11 cellular contexts compared by ENCODE assay signal in genomic region chr21:32463889-32464300, GRCh38. TPM values are rescaled to one million over a fixed set of nuclear protein-coding genes. Genes with fewer than 3 reads are reported as not detected.
DNase-seq lines count a peak whose midpoint lies in the region; ATAC-seq and TF ChIP-seq lines count a peak whose summit lies in the region.
"Had no signal": no experiment of that assay in that cellular context is flagged by ENCODE, and none has a peak within 500 bp of the region (broad histone marks: within the 10 kb centered on the region; RNA-seq: fewer than 3 reads in every experiment).

No MANE protein-coding gene starts in this region.

- H3K4me2 ChIP-seq in skeletal muscle satellite cell (ENCODE audit: low read length), result peak overlapping the region; percentile 74

- 41 to 55% (median 50%) methylated on average over 8 of the region's 8 CpGs for WGBS in adrenal gland, 4 donors

- H3K27ac ChIP-seq in adrenal gland, result peak overlapping the region in 3 of 5 donors; percentile 42 to 78 (median 71)

- H3K9me3 ChIP-seq in adrenal gland (replicated peaks in 1 of 3) (no peaks in the 10 kb centered on the region), skeletal muscle satellite cell (replicated peaks; ENCODE audit: low read length) (no peaks in the 10 kb centered on the region)

- H3K36me3 ChIP-seq in adrenal gland (replicated peaks in 1 of 2), result peaks cover 0 to 9% of the 10 kb centered on the region in 2 donors
- peaks cover 7% of the 10 kb centered on the region for H3K36me3 ChIP-seq in skeletal muscle satellite cell (ENCODE audit: insufficient read depth, low read length)

- H3K4me3 ChIP-seq in adrenal gland (no peak overlapping the region), foreskin fibroblast (ENCODE audit: low read depth in 1 of 2, low read length in 2 of 2) (peak overlapping the region in 1 of 2 donors; percentile 12), skeletal muscle satellite cell (ENCODE audit: low read length) (peak overlapping the region; percentile 50)

- H3K4me1 ChIP-seq in adrenal gland (replicated peaks in 1 of 2) (peaks cover 0 to 18% of the 10 kb centered on the region in 2 donors), skeletal muscle satellite cell (ENCODE audit: control insufficient read depth, insufficient read depth, low read length) (peaks cover 27% of the 10 kb centered on the region)

- H3K9ac ChIP-seq in skeletal muscle satellite cell (ENCODE audit: low read depth, low read length), result peak overlapping the region; percentile 81

- ATAC-seq in GM18867 (IDR thresholded peaks at IDR 0.05; ENCODE audit: unreplicated experiment), result no peak
- ATAC-seq: activated CD8-positive, alpha-beta memory T cell treated with anti-CD3 and anti-CD28 coated beads, Interleukin-2, amount 10 ng/mL, durations not matched to agents 7 days and 5 days; natural killer cell treated with Interleukin-12 subunit alpha and Interleukin-12 subunit beta and Interleukin-15 and Interleukin-18, amount 100 ng/mL, for 72 hours had no signal

- intact Hi-C loops in adrenal gland (cut with DNase I), result no loop called here

- no peak for TF ChIP-seq CTCF in adrenal gland (IDR thresholded peaks at IDR 0.05)
- no peak for TF ChIP-seq CTCF in foreskin fibroblast (IDR thresholded peaks at IDR 0.05; ENCODE audit: low read depth, low read length)

- no peaks in the 10 kb centered on the region for H3K27me3 ChIP-seq in adrenal gland
- H3K27me3 ChIP-seq in skeletal muscle satellite cell (ENCODE audit: control insufficient read depth, insufficient read depth, low read length), result no peaks in the 10 kb centered on the region

- peak; percentile 93 for DNase-seq in H4 (ENCODE audit: low spot score)
- peak in 3 of 7 donors; percentile 23 to 39 (median 27) for DNase-seq in adrenal gland
- DNase-seq in foreskin fibroblast, result peak; percentile 52 to 85
- DNase-seq in DMS153 treated with DMSO at 0.1 percent for 48 hours (lab: John Stamatoyannopoulos, UW; ENCODE audit: unreplicated experiment), result no peak
- no peak for DNase-seq in activated gamma-delta T cell treated with Interleukin-2 at 50 U/mL for 16 hours
- DNase-seq in anterior cingulate cortex (lab: John Stamatoyannopoulos, UW), result no peak
- DNase-seq: activated CD8-positive, alpha-beta memory T cell treated with anti-CD3 and anti-CD28 coated beads, Interleukin-2, amount 10 ng/mL, durations not matched to agents 7 days and 5 days; NCI-H1105 had no signal

- no peak for TF ChIP-seq POLR2A in adrenal gland (IDR thresholded peaks at IDR 0.05)

RNA-seq across cellular contexts. Expression of gene EVA1C, which starts 51.4 kb away (rescaled TPM):
- 3.8 and 7.9 TPM in 2 replicates for total RNA-seq in H4 (2014; rRNA removed; shearing (Covaris generic))
- total RNA-seq in adrenal gland, result 10 to 100 TPM in 5 of 8 donors, 1 to 10 TPM in 3; 6.3 to 16.2 (median 12.1) TPM
- 10 to 100 TPM in 2 of 3 donors, 1 to 10 TPM in 1; 8.2 to 33.2 (median 31.4) TPM for polyA plus RNA-seq in adrenal gland
- total RNA-seq in skeletal muscle satellite cell (2012; rRNA removed), result 5.9 and 7.6 TPM in 2 replicates

Comparison
In these comparisons a context has a peak if more than half of its experiments do, and no peak if none do; other contexts are left out.
1. DNase-seq: peak in H4 (single experiment) and foreskin fibroblast (2 of 2); none in DMS153 treated with DMSO at 0.1 percent for 48 hours (single experiment), activated gamma-delta T cell treated with Interleukin-2 at 50 U/mL for 16 hours (single experiment) and anterior cingulate cortex (0 of 58).